20 cellular contexts compared by ENCODE assay signal in the genomic region with DNA sequence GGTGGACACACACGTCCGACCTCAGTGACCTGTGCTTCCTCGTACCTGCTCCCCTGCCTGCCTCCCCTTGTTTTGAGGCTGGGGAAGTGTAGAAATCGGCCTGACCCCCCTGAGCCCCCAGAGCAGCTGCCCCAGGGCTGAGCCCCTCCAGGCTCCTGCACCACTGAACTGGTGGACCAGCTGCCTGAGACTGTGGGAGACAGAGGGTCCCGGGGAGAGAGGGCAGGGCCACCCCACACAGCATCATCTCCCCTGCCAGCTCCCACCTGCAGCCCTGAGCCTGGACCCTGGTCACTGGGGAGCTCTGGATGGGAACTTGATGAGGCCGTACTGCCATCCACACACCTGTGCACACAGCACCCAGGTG. TPM values are rescaled to one million over a fixed set of nuclear protein-coding genes. Genes with fewer than 3 reads are reported as not detected.
DNase-seq lines count a peak whose midpoint lies in the region; ATAC-seq and TF ChIP-seq lines count a peak whose summit lies in the region.
"Had no signal": no experiment of that assay in that cellular context is flagged by ENCODE, and none has a peak within 500 bp of the region (broad histone marks: within the 10 kb centered on the region; RNA-seq: fewer than 3 reads in every experiment).

No MANE protein-coding gene starts in this region.

- no peaks in the 10 kb centered on the region for H3K9me3 ChIP-seq in left ventricle myocardium inferior (replicated peaks)
- H3K9me3 ChIP-seq: HAP-1 had no signal

- H3K27me3 Mint-ChIP-seq in activated naive CD4-positive, alpha-beta T cell treated with anti-CD3 and anti-CD28 coated beads, Interleukin-2, amount 10 ng/mL, durations not matched to agents 7 days and 5 days: peaks cover 84% of the 10 kb centered on the region
- H3K27me3 Mint-ChIP-seq in progenitor cell of endocrine pancreas: peaks cover 13% of the 10 kb centered on the region

- H3K4me3 ChIP-seq in H7 (ENCODE audit: insufficient read depth, low read depth, low read length) (no peak overlapping the region), left ventricle myocardium inferior (no peak overlapping the region)
- H3K4me3 ChIP-seq: HAP-1, K562 had no signal

- H3K4me1 Mint-ChIP-seq in activated naive CD4-positive, alpha-beta T cell treated with anti-CD3 and anti-CD28 coated beads, Interleukin-2, amount 10 ng/mL, durations not matched to agents 7 days and 5 days: peaks cover 11% of the 10 kb centered on the region
- H3K4me1 Mint-ChIP-seq in progenitor cell of endocrine pancreas (ENCODE audit: low read depth): no peaks in the 10 kb centered on the region

- intact Hi-C loops in left ventricle myocardium inferior (cut with micrococcal nuclease): no loop called here

- no peaks in the 10 kb centered on the region for H3K9me3 Mint-ChIP-seq in activated naive CD4-positive, alpha-beta T cell treated with anti-CD3 and anti-CD28 coated beads, Interleukin-2, amount 10 ng/mL, durations not matched to agents 7 days and 5 days
- H3K9me3 Mint-ChIP-seq in progenitor cell of endocrine pancreas (ENCODE audit: low read depth): no peaks in the 10 kb centered on the region

- no peak overlapping the region for H3K27ac ChIP-seq in left ventricle myocardium inferior (replicated peaks)

- H3K4me1 ChIP-seq in left ventricle myocardium inferior: peaks cover 28% of the 10 kb centered on the region
- H3K4me1 ChIP-seq: HAP-1 had no signal

- no peaks in the 10 kb centered on the region for H3K36me3 Mint-ChIP-seq in activated naive CD4-positive, alpha-beta T cell treated with anti-CD3 and anti-CD28 coated beads, Interleukin-2, amount 10 ng/mL, durations not matched to agents 7 days and 5 days
- H3K36me3 Mint-ChIP-seq in progenitor cell of endocrine pancreas (ENCODE audit: insufficient read depth): no peaks in the 10 kb centered on the region

- no peak for DNase-seq in activated naive CD4-positive, alpha-beta T cell treated with anti-CD3 and anti-CD28 coated beads, Interleukin-2, amount 10 ng/mL, durations not matched to agents 7 days and 5 days
- DNase-seq in activated naive CD4-positive, alpha-beta T cell treated with anti-CD3 and anti-CD28 coated beads, Interleukin-2, amount 50 U/mL, for 16 hours: no peak
- DNase-seq in H7 (peak; percentile 31), islet precursor cell (peak; percentile 43), progenitor cell of endocrine pancreas (ENCODE audit: low spot score, unreplicated experiment) (no peak), left ventricle myocardium inferior (no peak)
- DNase-seq: Calu3, DMS53, MV-4-11, NCI-H1417, NCI-H187 treated with DMSO at 0.1 percent for 48 hours, NCI-H446, NCI-H69, SHP77 treated with DMSO at 0.1 percent for 48 hours had no signal

- ATAC-seq in HG03460 (IDR thresholded peaks at IDR 0.05; ENCODE audit: unreplicated experiment): no peak
- ATAC-seq in GM18505 (IDR thresholded peaks at IDR 0.05; ENCODE audit: unreplicated experiment): no peak
- ATAC-seq: K562 had no signal

- no peak for TF ChIP-seq POLR2A in GM18505 (IDR thresholded peaks at IDR 0.05; ENCODE audit: borderline replicate concordance, extremely low read depth, insufficient read depth, insufficient read length)

- H3K4me3 Mint-ChIP-seq in activated naive CD4-positive, alpha-beta T cell treated with anti-CD3 and anti-CD28 coated beads, Interleukin-2, amount 10 ng/mL, durations not matched to agents 7 days and 5 days: peak overlapping the region; percentile 26
- H3K4me3 Mint-ChIP-seq in progenitor cell of endocrine pancreas (ENCODE audit: low read depth): peak overlapping the region; percentile 16
- H3K4me3 Mint-ChIP-seq: CD14-positive monocyte had no signal

- TF ChIP-seq CTCF in progenitor cell of endocrine pancreas (IDR thresholded peaks at IDR 0.05; ENCODE audit: unreplicated experiment): no peak
- no peak for TF ChIP-seq CTCF in left ventricle myocardium inferior (IDR thresholded peaks at IDR 0.05; ENCODE audit: borderline replicate concordance)

- H3K27me3 ChIP-seq in H7 (ENCODE audit: control insufficient read depth, insufficient read depth, low read length) (peaks cover 37% of the 10 kb centered on the region), left ventricle myocardium inferior (ENCODE audit: low read depth) (peaks cover 96% of the 10 kb centered on the region)

- CTCF ChIA-PET in activated naive CD4-positive, alpha-beta T cell treated with anti-CD3 and anti-CD28 coated beads, Interleukin-2, amount 10 ng/mL, durations not matched to agents 7 days and 5 days (lab: Charles Lee): no interaction called here

- H3K27ac Mint-ChIP-seq in activated naive CD4-positive, alpha-beta T cell treated with anti-CD3 and anti-CD28 coated beads, Interleukin-2, amount 10 ng/mL, durations not matched to agents 7 days and 5 days: no peak overlapping the region
- no peak overlapping the region for H3K27ac Mint-ChIP-seq in progenitor cell of endocrine pancreas
- H3K27ac Mint-ChIP-seq: CD14-positive monocyte had no signal

- no peaks in the 10 kb centered on the region for H3K36me3 ChIP-seq in H7 (replicated peaks; ENCODE audit: control insufficient read depth, insufficient read depth, low read length)
- no peaks in the 10 kb centered on the region for H3K36me3 ChIP-seq in left ventricle myocardium inferior
- H3K36me3 ChIP-seq: HAP-1 had no signal

RNA-seq across cellular contexts. Expression of a gene that starts 15.0 kb away (rescaled TPM):
- 4.1 and 5.2 TPM in 2 replicates for total RNA-seq in H7 (2014; rRNA removed; shearing (Covaris generic))
- total RNA-seq in progenitor cell of endocrine pancreas: 20.7 and 21.8 TPM in 2 replicates
- total RNA-seq in left ventricle myocardium inferior: 0.52 TPM
- total RNA-seq: OCI-LY7 had no signal

RNA-seq across cellular contexts. Expression of a gene that starts 35.3 kb away (rescaled TPM):
- total RNA-seq in H7 (2014; rRNA removed; shearing (Covaris generic)): 61.2 and 70.4 TPM in 2 replicates
- total RNA-seq in progenitor cell of endocrine pancreas (52.5 and 54.2 TPM in 2 replicates), left ventricle myocardium inferior (10.2 TPM)

Comparison
In these comparisons a context has a peak if more than half of its experiments do, and no peak if none do; other contexts are left out.
1. DNase-seq: peak in H7 (single experiment) and islet precursor cell (single experiment); none in activated naive CD4-positive, alpha-beta T cell treated with anti-CD3 and anti-CD28 coated beads, Interleukin-2, amount 10 ng/mL, durations not matched to agents 7 days and 5 days (single experiment), activated naive CD4-positive, alpha-beta T cell treated with anti-CD3 and anti-CD28 coated beads, Interleukin-2, amount 50 U/mL, for 16 hours (single experiment), progenitor cell of endocrine pancreas (single experiment) and left ventricle myocardium inferior (single experiment).